ENCODE assay signal across 8 cellular contexts in the genomic region with DNA sequence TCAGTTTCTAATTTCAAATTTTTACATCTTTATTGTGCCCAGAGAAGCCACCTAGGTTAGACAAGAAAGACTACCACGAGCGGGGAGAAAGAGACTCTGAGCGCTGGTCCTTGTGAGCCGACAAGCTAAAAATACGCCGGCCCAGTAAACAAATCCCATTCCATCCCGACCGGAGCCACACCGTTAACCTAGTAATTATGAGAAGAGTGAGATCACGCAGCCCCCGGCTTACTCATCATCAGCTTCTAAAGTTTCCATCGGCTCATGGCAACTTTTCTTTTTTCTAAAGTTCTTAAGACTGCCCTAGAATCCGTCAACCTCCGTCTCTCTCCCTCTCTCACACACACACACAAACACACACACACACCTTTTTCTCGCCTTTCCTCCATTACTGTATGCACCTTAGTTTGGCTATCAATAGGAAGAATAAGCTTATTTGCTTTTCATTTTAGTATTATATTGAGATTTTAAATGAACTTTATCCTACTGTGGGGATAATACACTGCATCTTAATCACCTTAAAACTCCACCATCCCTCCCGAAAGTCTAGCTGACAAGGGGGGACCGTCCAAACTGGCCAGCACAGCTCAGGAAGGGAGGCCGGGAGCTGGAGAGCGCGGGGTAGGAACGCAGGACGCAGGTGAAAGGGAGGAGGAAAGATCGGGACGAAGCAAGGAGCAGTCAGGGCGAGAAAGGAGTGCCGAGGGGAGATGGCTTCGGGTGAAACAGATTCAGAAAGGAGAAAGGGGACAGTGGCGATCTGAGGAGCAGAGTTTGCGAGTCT. TPM values are rescaled to one million over a fixed set of nuclear protein-coding genes. Genes with fewer than 3 reads are reported as not detected.
DNase-seq lines count a peak whose midpoint lies in the region; ATAC-seq and TF ChIP-seq lines count a peak whose summit lies in the region.

No MANE protein-coding gene starts in this region.

- no peak overlapping the region for H3K27ac ChIP-seq in CD4-positive, alpha-beta T cell (ENCODE audit: low read depth, low read length)
- peak overlapping the region; percentile 95 to 96 for H3K27ac ChIP-seq in coronary artery

- H3K9me3 Mint-ChIP-seq in CD4-positive, alpha-beta T cell, result no peaks in the 10 kb centered on the region

- peak overlapping the region; percentile 66 for H3K27ac Mint-ChIP-seq in CD4-positive, alpha-beta T cell

- peaks cover 5% of the 10 kb centered on the region for H3K36me3 Mint-ChIP-seq in CD4-positive, alpha-beta T cell (ENCODE audit: low read depth)

- peaks cover 33% of the 10 kb centered on the region for H3K4me1 Mint-ChIP-seq in CD4-positive, alpha-beta T cell (ENCODE audit: low read depth)

- CTCF ChIA-PET in CD4-positive, alpha-beta T cell (lab: Charles Lee), result interaction anchor here (0.8 kb wide), 1 partner anchor 41 kb away, joined by 3 read pairs; no protein-coding TSS in a partner anchor

- intact Hi-C loops in CD4-positive, alpha-beta T cell (cut with DNase I, micrococcal nuclease), result no loop called here

- peak in 7 of 10 experiments; percentile 2 to 13 (median 6) for DNase-seq in CD4-positive, alpha-beta T cell
- peak; percentile 56 for DNase-seq in H4 (ENCODE audit: low spot score)
- peak; percentile 23 for DNase-seq in NCI-H128 (lab: John Stamatoyannopoulos, UW; ENCODE audit: unreplicated experiment)
- DNase-seq in activated CD4-positive, alpha-beta T cell treated with anti-CD3 and anti-CD28 coated beads for 4 hours, result peak; percentile 64 to 66
- peak; percentile 78 for DNase-seq in coronary artery (ENCODE audit: low spot score)
- peak; percentile 56 for DNase-seq in left lobe of liver (ENCODE audit: low spot score)
- peak; percentile 70 for DNase-seq in stimulated activated CD4-positive, alpha-beta T cell treated with anti-CD3 and anti-CD28 coated beads, Interleukin-1b, Interleukin-23, amount 100 ng/mL, for 48 hours

- peak; percentile 56 for ATAC-seq in CD4-positive, alpha-beta T cell (ENCODE audit: poor library complexity)
- ATAC-seq in left lobe of liver, result peak; percentile 43
- ATAC-seq in HG03521 (IDR thresholded peaks at IDR 0.05; ENCODE audit: unreplicated experiment), result no peak

- no peak for TF ChIP-seq CTCF in CD4-positive, alpha-beta T cell (IDR thresholded peaks at IDR 0.05)
- no peak for TF ChIP-seq CTCF in coronary artery (IDR thresholded peaks at IDR 0.05)

- H3K4me3 ChIP-seq in coronary artery, result peak overlapping the region; percentile 87

- peak overlapping the region; percentile 96 for H3K4me3 Mint-ChIP-seq in CD4-positive, alpha-beta T cell

- no peaks in the 10 kb centered on the region for H3K27me3 ChIP-seq in CD4-positive, alpha-beta T cell (ENCODE audit: control insufficient read depth, insufficient read depth, low read length)

- POLR2A ChIA-PET in CD4-positive, alpha-beta T cell (lab: Charles Lee), result interaction anchor here (0.8 to 3.6 kb wide), 9 partner anchors 8 to 226 kb away, joined by 3 to 36 read pairs (median 3); a partner anchor contains a TSS

- H3K9me3 ChIP-seq in CD4-positive, alpha-beta T cell (ENCODE audit: control insufficient read depth, low read length), result no peaks in the 10 kb centered on the region

- H3K27me3 Mint-ChIP-seq in CD4-positive, alpha-beta T cell, result no peaks in the 10 kb centered on the region

RNA-seq across cellular contexts. Expression of a gene that starts 0.7 kb away (rescaled TPM):
- 1 to 10 TPM; 2.0 to 2.9 TPM for total RNA-seq in CD4-positive, alpha-beta T cell
- 4.2 and 5.4 TPM in 2 replicates for total RNA-seq in H4 (2014; rRNA removed; shearing (Covaris generic))
- 19.1 TPM for total RNA-seq in left lobe of liver

RNA-seq across cellular contexts. Expression of a gene that starts 57.8 kb away (rescaled TPM):
- 10 to 100 TPM in 1 of 2 experiments, 1 to 10 TPM in 1; 9.6 to 10.7 TPM for total RNA-seq in CD4-positive, alpha-beta T cell
- total RNA-seq in H4 (2014; rRNA removed; shearing (Covaris generic)), result 30.0 and 35.1 TPM in 2 replicates
- total RNA-seq in left lobe of liver, result 12.3 TPM

Comparison
In these comparisons a context has a peak if more than half of its experiments do, and no peak if none do; other contexts are left out.
1. DNase-seq: peak in every context shown above with its lines; median percentile 78 in coronary artery; 70 in stimulated activated CD4-positive, alpha-beta T cell treated with anti-CD3 and anti-CD28 coated beads, Interleukin-1b, Interleukin-23, amount 100 ng/mL, for 48 hours; 65 in activated CD4-positive, alpha-beta T cell treated with anti-CD3 and anti-CD28 coated beads for 4 hours; 56 in H4; 56 in left lobe of liver; 23 in NCI-H128; 6 in CD4-positive, alpha-beta T cell.